8 cellular contexts compared by ENCODE assay signal in the genomic region with DNA sequence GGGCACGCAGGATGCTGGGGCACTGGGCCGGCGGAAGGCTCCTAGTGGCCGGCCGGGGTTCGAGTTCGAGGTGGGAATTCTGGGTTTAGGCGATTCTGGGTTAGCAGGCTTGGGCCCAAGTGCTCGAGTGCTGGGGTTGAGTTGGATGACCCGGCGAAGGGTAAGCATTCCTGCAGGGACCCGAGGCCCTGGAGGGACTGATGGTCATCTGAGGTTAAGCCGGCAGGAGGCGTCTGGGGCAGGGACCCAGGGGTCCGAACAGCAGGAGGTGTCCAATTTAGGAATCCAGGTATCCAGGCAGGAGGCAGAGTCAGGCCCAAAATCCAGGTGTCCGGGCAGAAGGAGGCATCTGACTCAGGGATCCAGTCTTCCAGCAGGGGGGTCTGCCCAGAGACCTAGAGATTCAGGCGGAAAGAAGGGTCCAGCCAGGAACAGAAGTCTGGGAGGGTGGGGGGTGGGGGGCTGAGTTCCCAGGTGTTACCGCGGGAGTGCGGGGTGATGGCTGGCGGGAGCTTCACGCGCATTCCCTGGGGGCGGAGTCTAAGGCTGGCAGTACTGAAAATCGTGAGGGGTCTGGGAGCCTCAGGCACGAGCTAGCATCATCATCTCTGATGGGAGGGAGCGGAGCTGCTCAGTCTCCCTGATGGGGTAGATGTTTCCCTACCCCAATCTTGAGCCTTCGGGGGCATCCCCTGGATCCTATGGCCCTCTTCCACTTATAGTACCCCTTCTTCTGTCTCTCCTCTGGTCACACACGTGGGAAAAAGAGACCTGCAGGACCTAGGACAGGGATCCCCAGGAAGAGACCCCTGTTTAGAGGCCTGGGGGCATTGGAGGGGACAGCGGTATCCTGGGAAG. TPM values are rescaled to one million over a fixed set of nuclear protein-coding genes. Genes with fewer than 3 reads are reported as not detected.
A peak's percentile ranks its signal among the peaks of the same experiment; 100 is the strongest.
DNase-seq lines count a peak whose midpoint lies in the region; ATAC-seq and TF ChIP-seq lines count a peak whose summit lies in the region.

No MANE protein-coding gene starts in this region.

- H3K4me1 ChIP-seq in BLaER1: peaks cover 54% of the 10 kb centered on the region
- peaks cover 15% of the 10 kb centered on the region for H3K4me1 ChIP-seq in adipocyte (ENCODE audit: control insufficient read depth, insufficient read depth, low read length)
- H3K4me1 ChIP-seq in lung (ENCODE audit: control insufficient read depth in 2 of 2, insufficient read depth in 2 of 2, low read length in 2 of 2): peaks cover 0 to 22% of the 10 kb centered on the region in 2 donors

- H3K27me3 ChIP-seq in BLaER1: no peaks in the 10 kb centered on the region
- H3K27me3 ChIP-seq in adipocyte (replicated peaks; ENCODE audit: control insufficient read depth, insufficient read depth, low read length): no peaks in the 10 kb centered on the region
- H3K27me3 ChIP-seq in lung (ENCODE audit: control insufficient read depth, insufficient read depth): no peaks in the 10 kb centered on the region

- H3K36me3 ChIP-seq in BLaER1: no peaks in the 10 kb centered on the region
- no peaks in the 10 kb centered on the region for H3K36me3 ChIP-seq in adipocyte (ENCODE audit: control insufficient read depth, insufficient read depth, low read length, severe bottlenecking)
- H3K36me3 ChIP-seq in lung (ENCODE audit: control insufficient read depth in 2 of 2, insufficient read depth in 2 of 2, low read length in 2 of 2): no peaks in the 10 kb centered on the region

- peak overlapping the region; percentile 58 for H3K27ac ChIP-seq in BLaER1
- H3K27ac ChIP-seq in lung (ENCODE audit: low read depth in 1 of 2, low read length in 1 of 2): peak overlapping the region; percentile 2 to 61

- POLR2A ChIA-PET in HEK293T (lab: Yijun Ruan, JAX): no interaction called here

- H3K9me3 ChIP-seq in BLaER1 (no peaks in the 10 kb centered on the region), adipocyte (ENCODE audit: control insufficient read depth, low read length) (no peaks in the 10 kb centered on the region), lung (ENCODE audit: control insufficient read depth in 2 of 2, insufficient read depth in 1 of 2, low read length in 1 of 2) (peaks cover 0 to 2% of the 10 kb centered on the region in 2 donors)

- peak overlapping the region; percentile 63; the same call in 1 of the 2 replicates for H3K9ac ChIP-seq in BLaER1
- H3K9ac ChIP-seq in adipocyte (ENCODE audit: low read length): peak overlapping the region; percentile 73

- H3K4me2 ChIP-seq in BLaER1: peak overlapping the region; percentile 98

- 39 to 40% methylated on average over 30 of the region's 30 CpGs for WGBS in lung, 2 donors

- H4K20me1 ChIP-seq in BLaER1: no peaks in the 10 kb centered on the region

- CTCF ChIA-PET in HEK293T (lab: Yijun Ruan, JAX): interaction anchor here (0.9 to 1.0 kb wide), 2 partner anchors 36 to 270 kb away, joined by 3 read pairs; no protein-coding TSS in a partner anchor

- TF ChIP-seq CTCF in lung (IDR thresholded peaks at IDR 0.05; ENCODE audit: control extremely low read depth, extremely low read depth): no peak

- ATAC-seq in lung (ENCODE audit: insufficient read depth, low FRiP score): no peak

- DNase-seq in HEK293T (ENCODE audit: extremely low spot score): peak; percentile 27
- peak; percentile 27 for DNase-seq in adipocyte (ENCODE audit: low read depth)
- DNase-seq in lung (ENCODE audit: low spot score): no peak
- no peak for DNase-seq in NCI-H446 treated with DMSO at 0.1 percent for 48 hours (lab: John Stamatoyannopoulos, UW)
- no peak for DNase-seq in AML-193 (lab: John Stamatoyannopoulos, UW)
- no peak for DNase-seq in superior temporal gyrus (ENCODE audit: extremely low spot score)
- no peak for DNase-seq in NCI-H1436 treated with DMSO at 0.1 percent for 48 hours (lab: John Stamatoyannopoulos, UW)

- H3K4me3 ChIP-seq in BLaER1 (peak overlapping the region; percentile 68), adipocyte (ENCODE audit: low read length) (peak overlapping the region; percentile 80), lung (no peak overlapping the region)

TF ChIP-seq in HEK293T, 16 proteins besides CTCF, POLR2A, EP300 and RAD21:
- TF ChIP-seq CTBP1 (IDR thresholded peaks at IDR 0.05; ENCODE audit: borderline replicate concordance) (no peak), FOXA1 (IDR thresholded peaks at IDR 0.05) (no peak), SP1 (IDR thresholded peaks at IDR 0.05) (no peak), FOXM1 (IDR thresholded peaks at IDR 0.05; ENCODE audit: borderline replicate concordance) (no peak), FOXK2 (IDR thresholded peaks at IDR 0.05) (no peak), HDGF (IDR thresholded peaks at IDR 0.05; ENCODE audit: borderline replicate concordance) (no peak), BHLHE40 (IDR thresholded peaks at IDR 0.05; ENCODE audit: borderline replicate concordance) (no peak), ARNT (IDR thresholded peaks at IDR 0.05) (no peak), SUZ12 (IDR thresholded peaks at IDR 0.05) (no peak), TARDBP (IDR thresholded peaks at IDR 0.05) (no peak), LEF1 (IDR thresholded peaks at IDR 0.05; ENCODE audit: borderline replicate concordance) (no peak), L3MBTL2 (conservative IDR thresholded peaks at IDR 0.05) (no peak), ELF4 (IDR thresholded peaks at IDR 0.05) (no peak)

RNA-seq across cellular contexts. Expression of a gene that starts 0.6 kb away (rescaled TPM):
- under 1 TPM; 0.51 to 0.58 TPM for total RNA-seq in lung
- polyA plus RNA-seq in lung: 1 to 10 TPM; 1.3 to 1.8 TPM

RNA-seq across cellular contexts. Expression of a gene that starts 9.9 kb away (rescaled TPM):
- total RNA-seq in lung: 10 to 100 TPM in 1 of 2 donors, 1 to 10 TPM in 1; 6.3 to 19.8 TPM
- 10 to 100 TPM in 1 of 2 donors, 1 to 10 TPM in 1; 6.8 to 11.0 TPM for polyA plus RNA-seq in lung

RNA-seq across cellular contexts. Expression of a gene that starts 18.4 kb away (rescaled TPM):
- total RNA-seq in lung: 100 to 1,000 TPM in 1 of 2 donors, 10 to 100 TPM in 1; 36.6 to 611 TPM
- 100 to 1,000 TPM; 452 to 489 TPM for polyA plus RNA-seq in lung

RNA-seq across cellular contexts. Expression of a gene that starts 26.2 kb away (rescaled TPM):
- total RNA-seq in lung: 10 to 100 TPM; 17.0 to 96.6 TPM
- 10 to 100 TPM; 53.1 to 72.5 TPM for polyA plus RNA-seq in lung

RNA-seq across cellular contexts. Expression of a gene that starts 51.2 kb away (rescaled TPM):
- total RNA-seq in lung: 10 to 100 TPM; 10.5 to 58.0 TPM
- polyA plus RNA-seq in lung: 10 to 100 TPM; 27.7 to 41.6 TPM

Comparison
In these comparisons a context has a peak if more than half of its experiments do, and no peak if none do; other contexts are left out.
1. DNase-seq: peak in HEK293T (single experiment) and adipocyte (single experiment); none in lung (single experiment), NCI-H446 treated with DMSO at 0.1 percent for 48 hours (single experiment), AML-193 (0 of 2), superior temporal gyrus (single experiment) and NCI-H1436 treated with DMSO at 0.1 percent for 48 hours (single experiment).